In the genomic region with DNA sequence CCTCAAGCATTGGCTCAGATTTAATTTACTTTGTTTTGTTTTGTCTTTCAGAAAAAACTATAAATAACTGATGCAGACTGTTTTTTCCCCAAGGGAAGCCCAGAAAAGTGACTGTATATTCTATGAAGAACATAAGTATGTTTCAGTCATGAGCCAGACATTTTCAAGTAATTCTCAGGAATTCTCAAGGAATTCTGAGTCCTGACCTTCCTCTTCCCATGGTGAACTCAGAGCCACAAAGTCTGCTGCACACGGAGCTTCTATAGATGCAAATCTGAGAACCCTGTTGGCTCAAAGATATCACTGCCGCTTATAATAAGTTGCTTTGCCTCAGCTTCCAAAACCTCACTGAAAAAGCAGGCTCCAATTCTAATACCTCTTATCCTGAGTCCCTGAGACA, we compare ENCODE assay signal across 18 cellular contexts.
"Had no signal": no experiment of that assay in that cellular context is flagged by ENCODE, and none has a peak within 500 bp of the region (broad histone marks: within the 10 kb centered on the region; RNA-seq: fewer than 3 reads in every experiment).

No MANE protein-coding gene starts in this region.

- H3K36me3 Mint-ChIP-seq: mesothelial cell of epicardium had no signal

- H3K4me1 Mint-ChIP-seq: activated naive CD4-positive, alpha-beta T cell treated with anti-CD3 and anti-CD28 coated beads, Interleukin-2, amount 50 U/mL, for 24 hours; neural crest cell had no signal

- H3K27me3 ChIP-seq: breast epithelium, gastroesophageal sphincter, stomach, vagina had no signal

- H3K9ac ChIP-seq: parathyroid adenoma had no signal

- H3K9me3 Mint-ChIP-seq: neural crest cell had no signal

- H3K27me3 Mint-ChIP-seq: activated naive CD4-positive, alpha-beta T cell treated with anti-CD3 and anti-CD28 coated beads, Interleukin-2, amount 50 U/mL, for 24 hours had no signal

- H3K4me3 Mint-ChIP-seq: activated naive CD4-positive, alpha-beta T cell treated with anti-CD3 and anti-CD28 coated beads, Interleukin-2, amount 50 U/mL, for 24 hours; mesothelial cell of epicardium; neural crest cell had no signal

- H3K27ac Mint-ChIP-seq: activated naive CD4-positive, alpha-beta T cell treated with anti-CD3 and anti-CD28 coated beads, Interleukin-2, amount 50 U/mL, for 24 hours; mesothelial cell of epicardium had no signal

- H3K4me3 ChIP-seq: breast epithelium, gastroesophageal sphincter, stomach, thoracic aorta, vagina had no signal

- H3K36me3 ChIP-seq: breast epithelium, gastroesophageal sphincter, stomach, thoracic aorta, vagina had no signal

- H3K27ac ChIP-seq: breast epithelium, gastroesophageal sphincter, parathyroid adenoma, stomach, thoracic aorta, vagina had no signal

- H2AFZ ChIP-seq: parathyroid adenoma had no signal

- H3K9me3 ChIP-seq: breast epithelium, gastroesophageal sphincter, stomach, thoracic aorta, vagina had no signal

- ATAC-seq: gastroesophageal sphincter had no signal

- H3K79me2 ChIP-seq: parathyroid adenoma had no signal

- H3K4me1 ChIP-seq: breast epithelium, gastroesophageal sphincter, parathyroid adenoma, vagina had no signal

- DNase-seq: activated CD4-positive, alpha-beta T cell treated with anti-CD3 and anti-CD28 coated beads, Interleukin-2, amount 50 U/mL, for 4 hours; activated CD4-positive, CD25-positive, alpha-beta regulatory T cell treated with anti-CD3 and anti-CD28 coated beads, Interleukin-2, amount 50 U/mL, for 72 hours; activated effector memory CD4-positive, alpha-beta T cell treated with Interleukin-2 at 50 U/mL for 16 hours; activated T-cell treated with anti-CD3 and anti-CD28 coated beads, Interleukin-2, amount 50 U/mL, for 1 hour; anterior cingulate cortex; effector CD4-positive, alpha-beta T cell; hippocampal formation; kidney glomerular epithelial cell; stimulated activated CD4-positive, alpha-beta T cell treated with anti-CD3 and anti-CD28 coated beads, Interleukin-15, amount 100 ng/mL, for 24 hours; stomach had no signal
